ENCODE assay signal across 14 cellular contexts in genomic region chr6:52505726-52506501, GRCh38.
DNase-seq lines count a peak whose midpoint lies in the region; ATAC-seq and TF ChIP-seq lines count a peak whose summit lies in the region.
"Had no signal": no experiment of that assay in that cellular context is flagged by ENCODE, and none has a peak within 500 bp of the region (broad histone marks: within the 10 kb centered on the region; RNA-seq: fewer than 3 reads in every experiment).

No MANE protein-coding gene starts in this region.

- H3K9ac ChIP-seq in DND-41 (ENCODE audit: low read depth, low read length) (no peak overlapping the region), HCT116 (ENCODE audit: low read length) (no peak overlapping the region)

- H3K27me3 ChIP-seq in DND-41 (ENCODE audit: insufficient read depth, low read length, poor library complexity) (no peaks in the 10 kb centered on the region), HCT116 (ENCODE audit: insufficient read depth, low read length) (no peaks in the 10 kb centered on the region), osteoblast (ENCODE audit: insufficient read depth, low read length) (no peaks in the 10 kb centered on the region)
- H3K27me3 ChIP-seq: breast epithelium had no signal

- peak; percentile 47 for TF ChIP-seq RAD21 in HCT116 (IDR thresholded peaks at IDR 0.05; ENCODE audit: low read depth)

- H3K27ac Mint-ChIP-seq in activated B cell treated with CpG ODN at 0.5 μM for 24 hours = no peak overlapping the region
- H3K27ac Mint-ChIP-seq in stimulated activated naive B cell treated with anti-CD40 and anti-IgM and Interleukin-4, amounts not matched to agents 10 μg/mL and 1 μg/mL and 100 μg/mL, for 72 hours = no peak overlapping the region
- H3K27ac Mint-ChIP-seq: activated CD4-positive, alpha-beta T cell treated with anti-CD3 and anti-CD28 coated beads, Interleukin-2, amount 10 ng/mL, durations not matched to agents 7 days and 5 days had no signal

- no peak overlapping the region for H3K4me3 Mint-ChIP-seq in activated B cell treated with CpG ODN at 0.5 μM for 24 hours
- no peak overlapping the region for H3K4me3 Mint-ChIP-seq in stimulated activated naive B cell treated with anti-CD40 and anti-IgM and Interleukin-4, amounts not matched to agents 10 μg/mL and 1 μg/mL and 100 μg/mL, for 72 hours
- H3K4me3 Mint-ChIP-seq: activated CD4-positive, alpha-beta T cell treated with anti-CD3 and anti-CD28 coated beads, Interleukin-2, amount 10 ng/mL, durations not matched to agents 7 days and 5 days had no signal

- TF ChIP-seq CTCF in DND-41 (IDR thresholded peaks at IDR 0.05; ENCODE audit: borderline replicate concordance, extremely low read depth, low read length, poor library complexity, severe bottlenecking) = peak; percentile 22
- TF ChIP-seq CTCF in HCT116 (IDR thresholded peaks at IDR 0.05 in 2 of 3, conservative IDR thresholded peaks at IDR 0.05 in 1 of 3; ENCODE audit: borderline replicate concordance in 1 of 3, insufficient read depth in 1 of 3, low read depth in 2 of 3, low read length in 2 of 3) = peak in 2 of 3 experiments; percentile 29 to 38; a peak in 5 of 6 replicates
- TF ChIP-seq CTCF in activated B cell treated with CpG ODN at 0.5 μM for 24 hours (IDR thresholded peaks at IDR 0.05) = no peak
- TF ChIP-seq CTCF in osteoblast (IDR thresholded peaks at IDR 0.05; ENCODE audit: extremely low read depth, low read depth, low read length) = no peak

- H3K9me3 ChIP-seq in DND-41 (ENCODE audit: insufficient read depth, low read length, severe bottlenecking) (no peaks in the 10 kb centered on the region), HCT116 (ENCODE audit: control insufficient read depth in 1 of 2, insufficient read depth in 1 of 2, low read depth in 1 of 2, low read length in 2 of 2) (no peaks in the 10 kb centered on the region), osteoblast (ENCODE audit: low read depth, low read length) (no peaks in the 10 kb centered on the region)
- H3K9me3 ChIP-seq: breast epithelium had no signal

- H2AFZ ChIP-seq in DND-41 (ENCODE audit: low read depth, low read length) (no peak overlapping the region), HCT116 (ENCODE audit: low read depth, low read length, poor library complexity, severe bottlenecking) (no peak overlapping the region), osteoblast (ENCODE audit: low read length) (no peak overlapping the region)

- DNase-seq in DND-41 (no peak), HCT116 (ENCODE audit: low read depth, low spot score) (no peak), activated B cell treated with CpG ODN at 0.5 μM for 24 hours (no peak), osteoblast (ENCODE audit: insufficient read length, low spot score, missing footprints) (no peak), NCI-H187 treated with DMSO at 0.1 percent for 48 hours (lab: John Stamatoyannopoulos, UW) (no peak)
- DNase-seq in stimulated activated naive B cell treated with anti-CD40 and anti-IgM and Interleukin-4, amounts not matched to agents 10 μg/mL and 1 μg/mL and 100 μg/mL, for 72 hours = no peak
- DNase-seq: activated CD4-positive, alpha-beta T cell treated with anti-CD3 and anti-CD28 coated beads, Interleukin-2, amount 10 ng/mL, durations not matched to agents 7 days and 5 days; activated gamma-delta T cell treated with Interleukin-2 at 50 U/mL for 16 hours; GOT3; NCI-H2081 treated with DMSO at 0.1 percent for 48 hours; NK-92 treated with Interleukin-12 subunit alpha and Interleukin-12 subunit beta, amount 100 ng/mL, for 24 hours had no signal

- H3K36me3 Mint-ChIP-seq in activated B cell treated with CpG ODN at 0.5 μM for 24 hours (ENCODE audit: low read depth) = peaks cover 67% of the 10 kb centered on the region
- H3K36me3 Mint-ChIP-seq in stimulated activated naive B cell treated with anti-CD40 and anti-IgM and Interleukin-4, amounts not matched to agents 10 μg/mL and 1 μg/mL and 100 μg/mL, for 72 hours = peaks cover 21 to 35% of the 10 kb centered on the region in 2 donors

- H3K9me2 ChIP-seq in HCT116 (ENCODE audit: insufficient read depth) = no peaks in the 10 kb centered on the region

- CTCF ChIA-PET in HCT116 (lab: Charles Lee) = no interaction called here
- CTCF ChIA-PET in activated B cell treated with CpG ODN at 0.5 μM for 24 hours (lab: Charles Lee) = interaction anchor here (1.0 to 1.8 kb wide), 4 partner anchors 87 to 105 kb away, joined by 3 to 14 read pairs (median 5); partner anchors contain the start of gene EFHC1

- H3K36me3 ChIP-seq in DND-41 (ENCODE audit: insufficient read depth, low read length) (peaks cover 76% of the 10 kb centered on the region), HCT116 (ENCODE audit: control insufficient read depth in 1 of 2, insufficient read depth in 2 of 2, low read length in 2 of 2) (peaks cover 3 to 15% of the 10 kb centered on the region in 2 experiments; a peak in 2 of 4 replicates), osteoblast (ENCODE audit: insufficient read depth, low read length) (peaks cover 93% of the 10 kb centered on the region)
- H3K36me3 ChIP-seq: breast epithelium had no signal

- H3K4me1 Mint-ChIP-seq in activated B cell treated with CpG ODN at 0.5 μM for 24 hours = peaks cover 6% of the 10 kb centered on the region
- H3K4me1 Mint-ChIP-seq in stimulated activated naive B cell treated with anti-CD40 and anti-IgM and Interleukin-4, amounts not matched to agents 10 μg/mL and 1 μg/mL and 100 μg/mL, for 72 hours = no peaks in the 10 kb centered on the region
- H3K4me1 Mint-ChIP-seq: activated CD4-positive, alpha-beta T cell treated with anti-CD3 and anti-CD28 coated beads, Interleukin-2, amount 10 ng/mL, durations not matched to agents 7 days and 5 days had no signal

- ATAC-seq in DND-41 (ENCODE audit: insufficient read depth, low read depth) = no peak; the same call in 2 of the 3 replicates
- no peak for ATAC-seq in HCT116
- ATAC-seq in activated B cell treated with CpG ODN at 0.5 μM for 24 hours (ENCODE audit: low read depth) = peak; percentile 65
- no peak for ATAC-seq in stimulated activated naive B cell treated with anti-CD40 and anti-IgM and Interleukin-4, amounts not matched to agents 10 μg/mL and 1 μg/mL and 100 μg/mL, for 72 hours (replicated peaks)
- ATAC-seq in HG03025 (IDR thresholded peaks at IDR 0.05; ENCODE audit: low FRiP score, unreplicated experiment) = no peak
- ATAC-seq: esophagus mucosa had no signal

- H3K9me3 Mint-ChIP-seq in activated B cell treated with CpG ODN at 0.5 μM for 24 hours = no peaks in the 10 kb centered on the region
- no peaks in the 10 kb centered on the region for H3K9me3 Mint-ChIP-seq in stimulated activated naive B cell treated with anti-CD40 and anti-IgM and Interleukin-4, amounts not matched to agents 10 μg/mL and 1 μg/mL and 100 μg/mL, for 72 hours
- H3K9me3 Mint-ChIP-seq: activated CD4-positive, alpha-beta T cell treated with anti-CD3 and anti-CD28 coated beads, Interleukin-2, amount 10 ng/mL, durations not matched to agents 7 days and 5 days had no signal

- H4K20me1 ChIP-seq in DND-41 (ENCODE audit: insufficient read depth, low read length) (no peaks in the 10 kb centered on the region), HCT116 (ENCODE audit: insufficient read depth) (no peaks in the 10 kb centered on the region), osteoblast (ENCODE audit: insufficient read depth, low read length) (no peaks in the 10 kb centered on the region)

- H3K4me2 ChIP-seq in DND-41 (ENCODE audit: insufficient read depth, low read length) (no peak overlapping the region), HCT116 (ENCODE audit: low read length) (0 out of 2 replicates have a peak overlapping the region, but pooled peaks have one; percentile 77), osteoblast (ENCODE audit: insufficient read depth, low read length) (no peak overlapping the region)

- H3K27me3 Mint-ChIP-seq in activated B cell treated with CpG ODN at 0.5 μM for 24 hours = no peaks in the 10 kb centered on the region
- no peaks in the 10 kb centered on the region for H3K27me3 Mint-ChIP-seq in stimulated activated naive B cell treated with anti-CD40 and anti-IgM and Interleukin-4, amounts not matched to agents 10 μg/mL and 1 μg/mL and 100 μg/mL, for 72 hours
- H3K27me3 Mint-ChIP-seq: activated CD4-positive, alpha-beta T cell treated with anti-CD3 and anti-CD28 coated beads, Interleukin-2, amount 10 ng/mL, durations not matched to agents 7 days and 5 days had no signal

- POLR2A ChIA-PET in HCT116 (lab: Charles Lee) = no interaction called here
- POLR2A ChIA-PET in activated B cell treated with CpG ODN at 0.5 μM for 24 hours (lab: Charles Lee) = no interaction called here

- no peak overlapping the region for H3K27ac ChIP-seq in DND-41 (ENCODE audit: low read length)
- no peak overlapping the region for H3K27ac ChIP-seq in HCT116 (ENCODE audit: low read depth, low read length)
- H3K27ac ChIP-seq in osteoblast (ENCODE audit: low read depth, low read length) = peak overlapping the region; percentile 88

- no peak overlapping the region for H3K4me3 ChIP-seq in DND-41 (ENCODE audit: low read depth in 1 of 2, low read length in 2 of 2)
- no peak overlapping the region for H3K4me3 ChIP-seq in HCT116 (replicated peaks in 1 of 2; ENCODE audit: low read depth in 1 of 2, low read length in 2 of 2)
- H3K4me3 ChIP-seq in osteoblast (ENCODE audit: insufficient read depth, low read length) = no peak overlapping the region
- H3K4me3 ChIP-seq: breast epithelium had no signal

- intact Hi-C loops in HCT116 (cut with micrococcal nuclease) (loop anchor here (2.0 kb wide), 3 partner anchors 71 to 93 kb away; partner anchors contain the start of gene TRAM2), activated B cell treated with CpG ODN at 0.5 μM for 24 hours (cut with micrococcal nuclease) (loop anchor here (1.0 kb wide), 1 partner anchor 90 kb away; no protein-coding TSS in a partner anchor)

- H3K79me2 ChIP-seq in DND-41 (ENCODE audit: insufficient read depth, low read length) (no peaks in the 10 kb centered on the region), HCT116 (ENCODE audit: insufficient read depth, low read length) (no peaks in the 10 kb centered on the region), osteoblast (ENCODE audit: insufficient read depth, low read length) (peaks cover 41% of the 10 kb centered on the region)

- RAD21 ChIA-PET in HCT116 (lab: Charles Lee; ENCODE audit: low non-redundant PET in 1 of 2, low total read pairs in 2 of 2, uncharacterized antibody in 2 of 2, unreplicated experiment in 2 of 2) = no interaction called here

- no peaks in the 10 kb centered on the region for H3K4me1 ChIP-seq in DND-41 (ENCODE audit: insufficient read depth, low read length)
- H3K4me1 ChIP-seq in HCT116 (ENCODE audit: control insufficient read depth in 1 of 2, insufficient read depth in 2 of 2, low read length in 2 of 2) = peaks cover 27 to 48% of the 10 kb centered on the region in 2 experiments
- peaks cover 59% of the 10 kb centered on the region for H3K4me1 ChIP-seq in osteoblast (ENCODE audit: insufficient read depth, low read length)

- BruUV-seq in HCT116 (replicated peaks; lab: Mats Ljungman, UMichigan) = no TSS peak

- TF ChIP-seq POLR2A in HCT116 (IDR thresholded peaks at IDR 0.05; ENCODE audit: borderline replicate concordance, extremely low read depth, insufficient read depth, insufficient read length) = no peak

TF ChIP-seq in HCT116, 20 proteins besides CTCF, POLR2A, EP300 and RAD21 (continues in another document):
- TF ChIP-seq ZFX (IDR thresholded peaks at IDR 0.05) = no peak
- TF ChIP-seq CBX3 (IDR thresholded peaks at IDR 0.05; ENCODE audit: low read depth) = no peak

Comparison
In these comparisons a context has a peak if more than half of its experiments do, and no peak if none do; other contexts are left out.
1. CTCF ChIP-seq: peak in DND-41 (single experiment) and HCT116 (2 of 3); none in activated B cell treated with CpG ODN at 0.5 μM for 24 hours (single experiment) and osteoblast (single experiment).